3 cellular contexts compared by ENCODE assay signal in the genomic region with DNA sequence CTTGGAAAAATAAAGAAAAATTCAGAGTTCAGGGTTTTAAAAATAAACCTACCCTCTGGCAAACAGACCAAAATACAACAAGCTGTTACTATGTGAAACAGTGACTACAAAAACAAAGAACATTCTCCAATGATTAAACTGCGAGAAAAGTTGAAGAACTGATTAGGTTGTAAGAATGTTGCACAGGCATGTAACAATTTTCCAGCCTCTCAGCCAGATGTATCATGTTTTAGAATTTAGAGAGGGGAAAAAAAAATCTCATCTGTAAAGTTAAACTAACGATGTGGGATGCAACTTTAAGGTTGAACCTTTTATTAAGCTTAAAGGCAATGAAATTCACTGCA.
TF ChIP-seq lines count a peak whose summit lies in the region.

No MANE protein-coding gene starts in this region.

TF ChIP-seq in A549, 52 proteins besides CTCF, POLR2A, EP300 and RAD21:
- TF ChIP-seq EHMT2 (IDR thresholded peaks at IDR 0.05; ENCODE audit: low read depth) (no peak), FOSB (CRISPR knock-in tag; IDR thresholded peaks at IDR 0.05) (no peak), CBX8 (IDR thresholded peaks at IDR 0.05) (no peak)

TF ChIP-seq in IMR-90, 13 proteins besides CTCF, POLR2A, EP300 and RAD21:
- TF ChIP-seq CEBPB (IDR thresholded peaks at IDR 0.05; ENCODE audit: low read depth, low read length) (peak; percentile 41; the same call in 1 of the 2 replicates), RFX5 (IDR thresholded peaks at IDR 0.05; ENCODE audit: low read depth, low read length) (no peak)
- TF ChIP-seq, protein P1, sequence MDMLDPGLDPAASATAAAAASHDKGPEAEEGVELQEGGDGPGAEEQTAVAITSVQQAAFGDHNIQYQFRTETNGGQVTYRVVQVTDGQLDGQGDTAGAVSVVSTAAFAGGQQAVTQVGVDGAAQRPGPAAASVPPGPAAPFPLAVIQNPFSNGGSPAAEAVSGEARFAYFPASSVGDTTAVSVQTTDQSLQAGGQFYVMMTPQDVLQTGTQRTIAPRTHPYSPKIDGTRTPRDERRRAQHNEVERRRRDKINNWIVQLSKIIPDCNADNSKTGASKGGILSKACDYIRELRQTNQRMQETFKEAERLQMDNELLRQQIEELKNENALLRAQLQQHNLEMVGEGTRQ (IDR thresholded peaks at IDR 0.05; ENCODE audit: low read depth, low read length), result no peak

TF ChIP-seq in H1, 55 proteins besides CTCF, POLR2A, EP300 and RAD21:
- TF ChIP-seq, protein P2, sequence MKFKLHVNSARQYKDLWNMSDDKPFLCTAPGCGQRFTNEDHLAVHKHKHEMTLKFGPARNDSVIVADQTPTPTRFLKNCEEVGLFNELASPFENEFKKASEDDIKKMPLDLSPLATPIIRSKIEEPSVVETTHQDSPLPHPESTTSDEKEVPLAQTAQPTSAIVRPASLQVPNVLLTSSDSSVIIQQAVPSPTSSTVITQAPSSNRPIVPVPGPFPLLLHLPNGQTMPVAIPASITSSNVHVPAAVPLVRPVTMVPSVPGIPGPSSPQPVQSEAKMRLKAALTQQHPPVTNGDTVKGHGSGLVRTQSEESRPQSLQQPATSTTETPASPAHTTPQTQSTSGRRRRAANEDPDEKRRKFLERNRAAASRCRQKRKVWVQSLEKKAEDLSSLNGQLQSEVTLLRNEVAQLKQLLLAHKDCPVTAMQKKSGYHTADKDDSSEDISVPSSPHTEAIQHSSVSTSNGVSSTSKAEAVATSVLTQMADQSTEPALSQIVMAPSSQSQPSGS (IDR thresholded peaks at IDR 0.05; ENCODE audit: low read length), result no peak
- TF ChIP-seq JUN (IDR thresholded peaks at IDR 0.05; ENCODE audit: low read depth, low read length) (no peak), TAF7 (optimal IDR thresholded peaks at IDR 0.05; ENCODE audit: borderline replicate concordance, low read depth, low read length) (no peak), FOSL1 (IDR thresholded peaks at IDR 0.05; ENCODE audit: insufficient read depth, low read depth, low read length) (no peak), EGR1 (IDR thresholded peaks at IDR 0.05; ENCODE audit: borderline replicate concordance, low read depth, low read length) (no peak), SUZ12 (IDR thresholded peaks at IDR 0.05; ENCODE audit: low read length) (no peak), TAF1 (IDR thresholded peaks at IDR 0.05; ENCODE audit: low read depth, low read length) (no peak), JUND (IDR thresholded peaks at IDR 0.05; ENCODE audit: low read length) (no peak), BACH1 (IDR thresholded peaks at IDR 0.05; ENCODE audit: low read length) (no peak), RXRA (IDR thresholded peaks at IDR 0.05; ENCODE audit: insufficient read depth, low read depth, low read length) (no peak), POU5F1 (IDR thresholded peaks at IDR 0.05; ENCODE audit: low read depth, low read length) (no peak), TBP (IDR thresholded peaks at IDR 0.05; ENCODE audit: low read depth, low read length) (no peak), SIN3A (conservative IDR thresholded peaks at IDR 0.05 in 1 of 2, IDR thresholded peaks at IDR 0.05 in 1 of 2; ENCODE audit: low read depth in 1 of 2, low read length in 2 of 2) (no peak), YY1 (IDR thresholded peaks at IDR 0.05; ENCODE audit: low read depth, low read length) (no peak), RNF2 (IDR thresholded peaks at IDR 0.05; ENCODE audit: borderline replicate concordance, low read depth, low read length, missing control alignments, poor library complexity, severe bottlenecking) (no peak), CTBP2 (IDR thresholded peaks at IDR 0.05; ENCODE audit: borderline replicate concordance, insufficient read depth, insufficient read length, low read length) (no peak), RBBP5 (IDR thresholded peaks at IDR 0.05; ENCODE audit: borderline replicate concordance, low read depth, low read length) (no peak), CBX5 (IDR thresholded peaks at IDR 0.05; ENCODE audit: low read depth, low read length) (no peak)
- TF ChIP-seq, protein P3, sequence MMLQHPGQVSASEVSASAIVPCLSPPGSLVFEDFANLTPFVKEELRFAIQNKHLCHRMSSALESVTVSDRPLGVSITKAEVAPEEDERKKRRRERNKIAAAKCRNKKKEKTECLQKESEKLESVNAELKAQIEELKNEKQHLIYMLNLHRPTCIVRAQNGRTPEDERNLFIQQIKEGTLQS (IDR thresholded peaks at IDR 0.05; ENCODE audit: insufficient read depth, low read depth, low read length), result no peak
TF ChIP-seq in H1: peak in this region for 0.
